ENCODE assay signal across 9 cellular contexts in genomic region chr1:160550572-160551034, GRCh38. TPM values are rescaled to one million over a fixed set of nuclear protein-coding genes. Genes with fewer than 3 reads are reported as not detected.
DNase-seq lines count a peak whose midpoint lies in the region; ATAC-seq, FAIRE-seq and TF ChIP-seq lines count a peak whose summit lies in the region.
"Had no signal": no experiment of that assay in that cellular context is flagged by ENCODE, and none has a peak within 500 bp of the region (broad histone marks: within the 10 kb centered on the region; RNA-seq: fewer than 3 reads in every experiment).

No MANE protein-coding gene starts in this region.

- whole genome bisulfite sequencing in neuronal stem cell (ENCODE audit: extremely low coverage in 2 of 2, insufficient read length in 2 of 2, insufficient replicate concordance in 1 of 2), 2 donors: no CpG with 5 or more reads among the region's 6 CpGs

- no peaks in the 10 kb centered on the region for H3K9me3 ChIP-seq in CD4-positive, CD25-positive, alpha-beta regulatory T cell (ENCODE audit: control insufficient read depth in 2 of 2, low read length in 2 of 2)
- H3K9me3 ChIP-seq in neuronal stem cell (replicated peaks in 1 of 2; ENCODE audit: control insufficient read depth in 2 of 2, insufficient read depth in 1 of 2, low read depth in 1 of 2, low read length in 2 of 2) (no peaks in the 10 kb centered on the region), kidney (ENCODE audit: control insufficient read depth in 1 of 2, low read length in 2 of 2) (no peaks in the 10 kb centered on the region)

- peaks cover 39% of the 10 kb centered on the region for H3K36me3 Mint-ChIP-seq in CD4-positive, CD25-positive, alpha-beta regulatory T cell
- peaks cover 30% of the 10 kb centered on the region for H3K36me3 Mint-ChIP-seq in activated T-cell treated with anti-CD3 and anti-CD28 coated beads, Interleukin-2, amount 50 U/mL, for 4 hours (ENCODE audit: insufficient read depth)

- FAIRE-seq in kidney (lab: Jason Lieb, UNC): no peak
- no peak for FAIRE-seq in RCC 7860 (lab: Jason Lieb, UNC)

- H3K4me2 ChIP-seq in neuronal stem cell (ENCODE audit: insufficient read depth, low read length, poor library complexity, severe bottlenecking): no peak overlapping the region

- no peak overlapping the region for H3K27ac ChIP-seq in CD4-positive, CD25-positive, alpha-beta regulatory T cell (ENCODE audit: insufficient read depth, low read length, poor library complexity, severe bottlenecking)
- H3K27ac ChIP-seq in neuronal stem cell (replicated peaks; ENCODE audit: low read length) (no peak overlapping the region), kidney (ENCODE audit: low read depth in 2 of 2, low read length in 2 of 2) (no peak overlapping the region)

- peaks cover 3 to 8% (median 6%) of the 10 kb centered on the region in 4 donors for H3K4me1 Mint-ChIP-seq in CD4-positive, CD25-positive, alpha-beta regulatory T cell
- H3K4me1 Mint-ChIP-seq in activated T-cell treated with anti-CD3 and anti-CD28 coated beads, Interleukin-2, amount 50 U/mL, for 4 hours (ENCODE audit: low read depth): peaks cover 34% of the 10 kb centered on the region

- H3K14ac ChIP-seq in neuronal stem cell (ENCODE audit: low read length): no peak overlapping the region

- no peaks in the 10 kb centered on the region for H3K4me1 ChIP-seq in CD4-positive, CD25-positive, alpha-beta regulatory T cell (ENCODE audit: control insufficient read depth, insufficient read depth, low read length, poor library complexity, severe bottlenecking)
- H3K4me1 ChIP-seq in neuronal stem cell (ENCODE audit: control insufficient read depth in 2 of 2, insufficient read depth in 1 of 2, low read depth in 1 of 2, low read length in 2 of 2) (no peaks in the 10 kb centered on the region), kidney (ENCODE audit: control insufficient read depth in 1 of 2, insufficient read depth in 1 of 2, low read depth in 1 of 2, low read length in 2 of 2) (no peaks in the 10 kb centered on the region)

- no peak overlapping the region for H3K4ac ChIP-seq in neuronal stem cell (ENCODE audit: low read length)

- H3K9me3 Mint-ChIP-seq in CD4-positive, CD25-positive, alpha-beta regulatory T cell: no peaks in the 10 kb centered on the region
- no peaks in the 10 kb centered on the region for H3K9me3 Mint-ChIP-seq in activated T-cell treated with anti-CD3 and anti-CD28 coated beads, Interleukin-2, amount 50 U/mL, for 4 hours

- H2AFZ ChIP-seq in neuronal stem cell (ENCODE audit: low read length): no peak overlapping the region

- TF ChIP-seq CTCF in kidney (IDR thresholded peaks at IDR 0.05; ENCODE audit: borderline replicate concordance, extremely low read depth, insufficient read depth): no peak

- peak overlapping the region; percentile 15 for H2BK5ac ChIP-seq in neuronal stem cell (ENCODE audit: low read length)

- no peaks in the 10 kb centered on the region for H3K27me3 ChIP-seq in CD4-positive, CD25-positive, alpha-beta regulatory T cell (ENCODE audit: control insufficient read depth, insufficient read depth, low read length)
- no peaks in the 10 kb centered on the region for H3K27me3 ChIP-seq in neuronal stem cell (ENCODE audit: control insufficient read depth in 3 of 3, insufficient read depth in 3 of 3, low read depth in 1 of 3, low read length in 3 of 3)

- no peak overlapping the region for H2BK15ac ChIP-seq in neuronal stem cell (ENCODE audit: low read length)

- H3K9ac ChIP-seq in neuronal stem cell (ENCODE audit: low read depth, low read length, poor library complexity) (no peak overlapping the region), kidney (ENCODE audit: low read length in 2 of 2) (no peak overlapping the region)

- no peaks in the 10 kb centered on the region for H3K27me3 Mint-ChIP-seq in CD4-positive, CD25-positive, alpha-beta regulatory T cell
- H3K27me3 Mint-ChIP-seq in activated T-cell treated with anti-CD3 and anti-CD28 coated beads, Interleukin-2, amount 50 U/mL, for 4 hours (ENCODE audit: low read depth): no peaks in the 10 kb centered on the region

- H3K36me3 ChIP-seq in CD4-positive, CD25-positive, alpha-beta regulatory T cell (ENCODE audit: control insufficient read depth, insufficient read depth, low read length): peaks cover 80% of the 10 kb centered on the region
- H3K36me3 ChIP-seq in neuronal stem cell (replicated peaks in 1 of 2; ENCODE audit: control insufficient read depth in 2 of 2, insufficient read depth in 2 of 2, low read length in 2 of 2): no peaks in the 10 kb centered on the region
- no peaks in the 10 kb centered on the region for H3K36me3 ChIP-seq in kidney (ENCODE audit: control insufficient read depth in 1 of 2, insufficient read depth in 2 of 2, low read length in 2 of 2)

- H2AK5ac ChIP-seq in neuronal stem cell (ENCODE audit: low read depth, low read length): no peak overlapping the region

- peak overlapping the region; percentile 32 for H3K23ac ChIP-seq in neuronal stem cell (ENCODE audit: low read depth, low read length, poor library complexity)

- H2BK120ac ChIP-seq in neuronal stem cell (ENCODE audit: low read depth, low read length): no peak overlapping the region

- H4K8ac ChIP-seq in neuronal stem cell (ENCODE audit: low read depth, low read length): no peak overlapping the region

- H2BK12ac ChIP-seq in neuronal stem cell (ENCODE audit: low read length): no peak overlapping the region

- ATAC-seq in CD4-positive, CD25-positive, alpha-beta regulatory T cell (ENCODE audit: low read depth in 2 of 2): peak in 1 of 2 donors; percentile 55
- peak in 1 of 2 donors; percentile 73 for ATAC-seq in activated T-cell treated with anti-CD3 and anti-CD28 coated beads, Interleukin-2, amount 50 U/mL, for 4 hours

- no peaks in the 10 kb centered on the region for H3K79me1 ChIP-seq in neuronal stem cell (ENCODE audit: low read depth, low read length)

- intact Hi-C loops in kidney (cut with DNase I): no loop called here

- H3K18ac ChIP-seq in neuronal stem cell (ENCODE audit: low read length): no peak overlapping the region

- H3K4me3 Mint-ChIP-seq in CD4-positive, CD25-positive, alpha-beta regulatory T cell: no peak overlapping the region
- H3K4me3 Mint-ChIP-seq in activated T-cell treated with anti-CD3 and anti-CD28 coated beads, Interleukin-2, amount 50 U/mL, for 4 hours: no peak overlapping the region

- no peak overlapping the region for H4K91ac ChIP-seq in neuronal stem cell (ENCODE audit: low read depth, low read length, poor library complexity)

- no peak overlapping the region for H3K4me3 ChIP-seq in CD4-positive, CD25-positive, alpha-beta regulatory T cell (ENCODE audit: low read depth, low read length)
- no peak overlapping the region for H3K4me3 ChIP-seq in neuronal stem cell (ENCODE audit: low read length in 2 of 2)
- H3K4me3 ChIP-seq in kidney (ENCODE audit: low read length in 2 of 2): no peak overlapping the region

- peak in 2 of 3 donors; percentile 42 to 58 for DNase-seq in CD4-positive, CD25-positive, alpha-beta regulatory T cell
- DNase-seq in NCI-H69 (lab: John Stamatoyannopoulos, UW) (peak; percentile 12), neuronal stem cell (ENCODE audit: low spot score) (no peak), kidney (no peak), GM19238 (ENCODE audit: insufficient read length, low spot score) (no peak), RCC 7860 (ENCODE audit: low spot score) (no peak), RKO (ENCODE audit: low spot score) (no peak)
- DNase-seq in activated T-cell treated with anti-CD3 and anti-CD28 coated beads, Interleukin-2, amount 50 U/mL, for 4 hours: peak; percentile 67

- H3K27ac Mint-ChIP-seq in CD4-positive, CD25-positive, alpha-beta regulatory T cell: peak overlapping the region in 1 of 3 donors; percentile 62

RNA-seq across cellular contexts. Expression of gene SLAMF6, which starts 27.5 kb away (rescaled TPM):
- 60.0 TPM for total RNA-seq in CD4-positive, CD25-positive, alpha-beta regulatory T cell
- polyA plus RNA-seq in CD4-positive, CD25-positive, alpha-beta regulatory T cell: 100 to 1,000 TPM; 122 to 163 (median 141) TPM
- total RNA-seq in activated T-cell treated with anti-CD3 and anti-CD28 coated beads, Interleukin-2, amount 50 U/mL, for 4 hours: 10 to 100 TPM; 19.4 to 26.6 (median 19.6) TPM
- polyA plus RNA-seq in neuronal stem cell (2013, experiment 1 of 2): not detected
- not detected for polyA plus RNA-seq in neuronal stem cell (2013, experiment 2 of 2)
- total RNA-seq in kidney: 5.5 TPM
- not detected for polyA plus RNA-seq in kidney (ENCODE audit: insufficient read depth, low read depth, low replicate concordance)
- total RNA-seq: Daoy had no signal

RNA-seq across cellular contexts. Expression of gene CD84, which starts 28.7 kb away (rescaled TPM):
- 135 TPM for total RNA-seq in CD4-positive, CD25-positive, alpha-beta regulatory T cell
- polyA plus RNA-seq in CD4-positive, CD25-positive, alpha-beta regulatory T cell: 10 to 100 TPM; 20.7 to 36.4 (median 27.1) TPM
- total RNA-seq in activated T-cell treated with anti-CD3 and anti-CD28 coated beads, Interleukin-2, amount 50 U/mL, for 4 hours: 10 to 100 TPM in 1 of 3 donors, 1 to 10 TPM in 2; 7.0 to 14.7 (median 7.7) TPM
- polyA plus RNA-seq in neuronal stem cell (2013, experiment 1 of 2): not detected
- not detected for polyA plus RNA-seq in neuronal stem cell (2013, experiment 2 of 2)
- total RNA-seq in kidney: 17.5 TPM
- 0.30 TPM for polyA plus RNA-seq in kidney (ENCODE audit: insufficient read depth, low read depth, low replicate concordance)
- total RNA-seq: Daoy had no signal

Comparison
In these comparisons a context has a peak if more than half of its experiments do, and no peak if none do; other contexts are left out.
1. DNase-seq: peak in CD4-positive, CD25-positive, alpha-beta regulatory T cell (2 of 3), NCI-H69 (single experiment) and activated T-cell treated with anti-CD3 and anti-CD28 coated beads, Interleukin-2, amount 50 U/mL, for 4 hours (single experiment); none in neuronal stem cell (single experiment), kidney (single experiment), GM19238 (single experiment), RCC 7860 (single experiment) and RKO (single experiment).